In genomic region chr2:233384017-233384416, GRCh38 we compare ENCODE assay signal across 1 cellular context.
TF ChIP-seq lines count a peak whose summit lies in the region.

No MANE protein-coding gene starts in this region.

TF ChIP-seq in H1, 55 proteins besides CTCF, POLR2A, EP300 and RAD21 (continued from another document):
- no peak for TF ChIP-seq SIX5 (IDR thresholded peaks at IDR 0.05; ENCODE audit: low read depth, low read length)
- no peak for TF ChIP-seq JUND (IDR thresholded peaks at IDR 0.05; ENCODE audit: low read length)
- no peak for TF ChIP-seq CEBPB (IDR thresholded peaks at IDR 0.05; ENCODE audit: low read depth, low read length)
- no peak for TF ChIP-seq POLR2AphosphoS5 (IDR thresholded peaks at IDR 0.05; ENCODE audit: low read depth, low read length)
- no peak for TF ChIP-seq SP1 (IDR thresholded peaks at IDR 0.05; ENCODE audit: low read depth, low read length)
- TF ChIP-seq TAF7 (optimal IDR thresholded peaks at IDR 0.05; ENCODE audit: borderline replicate concordance, low read depth, low read length) = no peak
- TF ChIP-seq RXRA (IDR thresholded peaks at IDR 0.05; ENCODE audit: insufficient read depth, low read depth, low read length) = no peak
- no peak for TF ChIP-seq BCL11A (IDR thresholded peaks at IDR 0.05; ENCODE audit: low read depth in 2 of 2, low read length in 2 of 2)
- TF ChIP-seq SRF (IDR thresholded peaks at IDR 0.05; ENCODE audit: low read depth, low read length) = no peak
- no peak for TF ChIP-seq BRCA1 (IDR thresholded peaks at IDR 0.05; ENCODE audit: low read depth, low read length)
- TF ChIP-seq KDM1A (IDR thresholded peaks at IDR 0.05; ENCODE audit: borderline replicate concordance, low read length) = no peak
- TF ChIP-seq EGR1 (IDR thresholded peaks at IDR 0.05; ENCODE audit: borderline replicate concordance, low read depth, low read length) = no peak
- TF ChIP-seq NRF1 (IDR thresholded peaks at IDR 0.05; ENCODE audit: low read depth, low read length) = no peak
- no peak for TF ChIP-seq TAF1 (IDR thresholded peaks at IDR 0.05; ENCODE audit: low read depth, low read length)
